In the genomic region with DNA sequence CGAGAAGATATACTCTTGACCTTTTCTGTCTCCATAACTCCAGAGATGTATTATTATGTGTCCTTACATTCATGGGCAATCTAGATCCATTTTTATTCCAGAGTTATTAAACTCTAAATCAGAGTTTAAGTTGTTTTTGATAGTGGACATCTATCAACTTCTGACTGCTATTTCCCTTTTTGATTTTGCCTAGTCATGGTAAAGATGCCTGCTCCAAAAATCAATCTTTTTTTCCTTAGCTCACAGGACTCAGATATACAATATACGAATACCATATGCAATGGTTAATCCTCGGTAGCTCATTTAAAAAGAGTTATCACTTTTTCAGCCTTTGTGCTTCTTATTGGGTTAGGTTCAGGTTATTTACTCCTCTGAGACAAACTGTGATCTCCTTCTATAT, we compare ENCODE assay signal across 35 cellular contexts.
"Had no signal": no experiment of that assay in that cellular context is flagged by ENCODE, and none has a peak within 500 bp of the region (broad histone marks: within the 10 kb centered on the region; RNA-seq: fewer than 3 reads in every experiment).

No MANE protein-coding gene starts in this region.

- H3K4me3 ChIP-seq: MG63 had no signal

- H3K27me3 ChIP-seq: MG63 had no signal

- DNase-seq: MG63, MM.1S, MV-4-11, NCI-H1048, NCI-H1092, NCI-H1092 treated with DMSO at 0.1 percent for 48 hours, NCI-H1105, NCI-H1105 treated with DMSO at 0.1 percent for 48 hours, NCI-H1417, NCI-H1417 treated with DMSO at 0.1 percent for 48 hours, NCI-H1436, NCI-H1436 treated with DMSO at 0.1 percent for 48 hours, NCI-H146, NCI-H1694, NCI-H1694 treated with DMSO at 0.1 percent for 48 hours, NCI-H187, NCI-H187 treated with DMSO at 0.1 percent for 48 hours, NCI-H1930, NCI-H2029, NCI-H2029 treated with DMSO at 0.1 percent for 48 hours, NCI-H2081, NCI-H2081 treated with DMSO at 0.1 percent for 48 hours, NCI-H2107, NCI-H2171, NCI-H2171 treated with DMSO at 0.1 percent for 48 hours, NCI-H2227 treated with DMSO at 0.1 percent for 48 hours, NCI-H226, NCI-H345, NCI-H446, NCI-H446 treated with DMSO at 0.1 percent for 48 hours, NCI-H510A, NCI-H510A treated with DMSO at 0.1 percent for 48 hours, NCI-H524, NCI-H524 treated with DMSO at 0.1 percent for 48 hours, NCI-H526 had no signal

- H3K9me3 ChIP-seq: MG63 had no signal

- H3K36me3 ChIP-seq: MG63 had no signal
